Comparison of ENCODE assay signal across 8 cellular contexts in the genomic region with DNA sequence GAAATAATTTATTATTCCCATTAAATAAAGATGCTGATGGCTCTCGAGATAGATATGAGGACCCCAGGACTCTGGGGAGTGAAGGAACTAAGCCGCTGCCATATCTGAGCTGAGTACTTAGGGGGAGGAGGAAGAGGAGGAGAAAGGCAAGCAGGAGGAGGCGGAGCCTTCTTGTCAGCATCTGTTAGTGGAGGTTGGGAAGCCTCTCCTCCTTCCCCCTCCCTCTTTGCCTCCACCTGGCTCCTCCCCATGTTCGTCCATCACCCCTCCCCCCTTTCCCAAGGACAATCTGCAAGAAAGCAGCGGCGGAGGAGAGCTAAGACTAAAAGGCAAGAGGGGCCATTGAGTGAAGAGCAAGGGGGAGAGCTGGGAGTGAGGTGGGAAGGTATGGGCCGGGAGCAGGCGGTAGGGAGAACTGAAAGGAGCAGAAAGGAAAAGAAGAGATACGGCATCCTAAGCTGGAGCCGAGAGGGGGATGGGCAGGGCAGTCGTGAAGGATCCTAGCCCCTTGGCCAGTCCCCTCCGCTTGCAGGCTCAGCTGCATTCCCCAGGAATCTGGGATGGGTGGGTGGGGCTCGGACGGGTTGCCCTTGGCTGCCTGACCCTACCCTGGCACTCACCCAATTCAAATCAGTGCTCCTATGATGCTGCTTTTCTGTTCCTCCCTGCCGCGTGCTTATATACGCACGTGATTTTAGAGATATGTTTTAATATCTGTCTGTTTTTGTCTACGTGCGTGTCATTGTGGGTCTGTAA. TPM values are rescaled to one million over a fixed set of nuclear protein-coding genes. Genes with fewer than 3 reads are reported as not detected.
DNase-seq lines count a peak whose midpoint lies in the region; ATAC-seq, FAIRE-seq and TF ChIP-seq lines count a peak whose summit lies in the region.

Gene PFKM, plus strand, starts transcription at position 287 of the 756 bp plus-strand sequence. CDS start 3,411 bp downstream, outside the sequence.

- peaks cover 17% of the 10 kb centered on the region for H3K4me1 ChIP-seq in ACC112 (ENCODE audit: control insufficient read depth, insufficient read depth, low read length, unreplicated experiment)

- H3K36me3 ChIP-seq in ACC112 (ENCODE audit: insufficient read depth, low read length), result peaks cover 7% of the 10 kb centered on the region
- peaks cover 13% of the 10 kb centered on the region for H3K36me3 ChIP-seq in WERI-Rb-1
- H3K36me3 ChIP-seq in bronchial epithelial cell (ENCODE audit: control insufficient read depth, insufficient read depth, low read length), result no peaks in the 10 kb centered on the region

- peak within 1 kb of the TSS; percentile 90 for H2AFZ ChIP-seq in ACC112 (ENCODE audit: low read length, unreplicated experiment)

- H3K4me3 ChIP-seq in ACC112 (ENCODE audit: low read depth, low read length) (peak within 1 kb of the TSS; percentile 92), WERI-Rb-1 (ENCODE audit: low read depth, low read length) (peak within 1 kb of the TSS; percentile 90), bronchial epithelial cell (ENCODE audit: low read depth, low read length) (peak within 1 kb of the TSS; percentile 92)

- ATAC-seq in GM18867 (IDR thresholded peaks at IDR 0.05; ENCODE audit: unreplicated experiment) (peak; percentile 99), HG03097 (IDR thresholded peaks at IDR 0.05; ENCODE audit: low FRiP score, unreplicated experiment) (peak; percentile 99)

- peaks cover 25% of the 10 kb centered on the region for H3K79me2 ChIP-seq in ACC112 (ENCODE audit: control insufficient read depth, insufficient read depth, low read length, unreplicated experiment)

- peak within 1 kb of the TSS; percentile 23; the same call in 1 of the 2 replicates for H3K27ac ChIP-seq in ACC112 (ENCODE audit: low read depth, low read length)
- H3K27ac ChIP-seq in WERI-Rb-1, result peak within 1 kb of the TSS; percentile 71

- H3K27me3 ChIP-seq in ACC112 (ENCODE audit: insufficient read depth, low read length), result no peaks in the 10 kb centered on the region
- no peaks in the 10 kb centered on the region for H3K27me3 ChIP-seq in WERI-Rb-1 (ENCODE audit: insufficient read depth, low read depth, severe bottlenecking)
- no peaks in the 10 kb centered on the region for H3K27me3 ChIP-seq in bronchial epithelial cell (ENCODE audit: control insufficient read depth, insufficient read depth, low read length)

- peak; percentile 93 for DNase-seq in NCI-H2171 treated with DMSO at 0.1 percent for 48 hours (lab: John Stamatoyannopoulos, UW)
- peak; percentile 92 for DNase-seq in WERI-Rb-1
- peak; percentile 90 for DNase-seq in bronchial epithelial cell (ENCODE audit: low read depth)
- peak; percentile 96 for DNase-seq in iPS-NIHi11 (ENCODE audit: low spot score)
- peak; percentile 73 for DNase-seq in smooth muscle cell of the brain vasculature (ENCODE audit: low read depth, low spot score)

- no peaks in the 10 kb centered on the region for H3K9me3 ChIP-seq in WERI-Rb-1 (ENCODE audit: severe bottlenecking)

- no peak for FAIRE-seq in bronchial epithelial cell (lab: Jason Lieb, UNC)

- TF ChIP-seq CTCF in WERI-Rb-1 (IDR thresholded peaks at IDR 0.05; ENCODE audit: low read depth, low read length), result no peak
- no peak for TF ChIP-seq CTCF in bronchial epithelial cell (IDR thresholded peaks at IDR 0.05; ENCODE audit: insufficient read depth, low read length, severe bottlenecking)

RNA-seq across cellular contexts. Expression of gene PFKM, which starts in this region (rescaled TPM):
- 23.7 and 45.8 TPM in 2 replicates for total RNA-seq in bronchial epithelial cell

Comparison
In these comparisons a context has a peak if more than half of its experiments do, and no peak if none do; other contexts are left out.
1. Peak in every context shown above with its lines: DNase-seq, ATAC-seq, H3K4me3 ChIP-seq and H3K27ac ChIP-seq.